In genomic region chr2:237092920-237093781, GRCh38 we compare ENCODE assay signal across 8 cellular contexts.
DNase-seq lines count a peak whose midpoint lies in the region; ATAC-seq and TF ChIP-seq lines count a peak whose summit lies in the region.

No MANE protein-coding gene starts in this region.

- H3K4me1 Mint-ChIP-seq in nephron, result peaks cover 15% of the 10 kb centered on the region

- TF ChIP-seq CTCF in AG09319 (IDR thresholded peaks at IDR 0.05; ENCODE audit: low read depth, low read length), result peak; percentile 55
- TF ChIP-seq CTCF in nephron (IDR thresholded peaks at IDR 0.05; ENCODE audit: unreplicated experiment in 3 of 3), result peak; percentile 48 to 68 (median 61)

- peaks cover 45% of the 10 kb centered on the region for H3K36me3 Mint-ChIP-seq in nephron (ENCODE audit: low read depth)

- H3K27ac Mint-ChIP-seq in nephron, result no peak overlapping the region

- ATAC-seq in GM18909 (IDR thresholded peaks at IDR 0.05; ENCODE audit: poor library complexity, unreplicated experiment) (no peak), GM21447 (IDR thresholded peaks at IDR 0.05; ENCODE audit: unreplicated experiment) (no peak), HG03025 (IDR thresholded peaks at IDR 0.05; ENCODE audit: low FRiP score, unreplicated experiment) (no peak)

- no peak overlapping the region for H3K4me3 Mint-ChIP-seq in nephron

- no peaks in the 10 kb centered on the region for H3K27me3 Mint-ChIP-seq in nephron (ENCODE audit: low read depth)

- no peaks in the 10 kb centered on the region for H3K9me3 Mint-ChIP-seq in nephron

- DNase-seq in AG09319 (ENCODE audit: extremely low read depth, low read depth) (no peak), NCI-H1105 (lab: John Stamatoyannopoulos, UW) (peak; percentile 30), dedifferentiated amniotic fluid mesenchymal stem cell (ENCODE audit: extremely low spot score) (peak; percentile 71), NCI-H748 (lab: John Stamatoyannopoulos, UW; ENCODE audit: unreplicated experiment) (no peak)

Comparison
In these comparisons a context has a peak if more than half of its experiments do, and no peak if none do; other contexts are left out.
1. DNase-seq: peak in NCI-H1105 (single experiment) and dedifferentiated amniotic fluid mesenchymal stem cell (single experiment); none in AG09319 (single experiment) and NCI-H748 (single experiment).